Comparison of ENCODE assay signal across 29 cellular contexts in the genomic region with DNA sequence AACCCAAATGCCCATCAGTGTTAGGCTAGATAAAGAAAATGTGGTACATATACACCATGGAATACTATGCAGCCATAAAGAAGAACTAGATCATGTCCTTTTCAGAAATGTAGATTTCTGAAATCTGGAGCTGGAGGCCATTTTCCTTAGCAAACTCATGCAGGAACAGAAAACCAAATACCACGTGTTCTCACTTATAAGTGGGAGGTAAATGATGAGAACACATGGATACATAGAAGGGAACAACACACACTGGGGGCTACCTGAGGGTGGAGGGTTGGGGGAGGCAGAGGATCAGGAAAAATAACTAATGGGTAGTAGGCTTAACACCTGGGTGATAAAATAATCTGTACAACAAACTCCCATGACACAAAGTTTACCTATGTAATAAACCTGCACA.
"Had no signal": no experiment of that assay in that cellular context is flagged by ENCODE, and none has a peak within 500 bp of the region (broad histone marks: within the 10 kb centered on the region; RNA-seq: fewer than 3 reads in every experiment).

No MANE protein-coding gene starts in this region.

- H3K4me3 Mint-ChIP-seq: dendritic cell treated with granulocyte-macrophage colony-stimulating factor and Interleukin-4, amounts not matched to agents 40 ng/mL and 50 ng/mL, for 4 days; effector memory CD8-positive, alpha-beta T cell; endodermal cell had no signal

- FAIRE-seq: colon, endometrium, endothelial cell of umbilical vein, frontal cortex had no signal

- H3K27ac ChIP-seq: colonic mucosa, coronary artery, dorsolateral prefrontal cortex, epithelial cell of prostate, esophagus muscularis mucosa, esophagus squamous epithelium, foreskin keratinocyte, gastrocnemius medialis, gastroesophageal sphincter, heart left ventricle, heart right ventricle had no signal

- H3K9me3 Mint-ChIP-seq: endodermal cell had no signal

- H3K27me3 ChIP-seq: colonic mucosa, gastrocnemius medialis, gastroesophageal sphincter had no signal

- ATAC-seq: effector memory CD8-positive, alpha-beta T cell; esophagus mucosa; foreskin keratinocyte; gastrocnemius medialis; gastroesophageal sphincter; heart left ventricle; heart right ventricle had no signal

- DNase-seq: colonic mucosa; cortex of kidney; dermis blood vessel endothelial cell; dorsolateral prefrontal cortex; effector CD4-positive, alpha-beta T cell; effector CD8-positive, alpha-beta T cell; effector memory CD4-positive, alpha-beta T cell; effector memory CD8-positive, alpha-beta T cell; endodermal cell; erythroblast; esophagus squamous epithelium; foreskin fibroblast; foreskin keratinocyte; foreskin melanocyte; gastrocnemius medialis; glutamatergic neuron; head of caudate nucleus; heart left ventricle; heart right ventricle had no signal

- H3K9me3 ChIP-seq: colonic mucosa, esophagus squamous epithelium, gastrocnemius medialis, gastroesophageal sphincter had no signal

- H3K27ac Mint-ChIP-seq: dendritic cell treated with granulocyte-macrophage colony-stimulating factor and Interleukin-4, amounts not matched to agents 40 ng/mL and 50 ng/mL, for 4 days; effector memory CD8-positive, alpha-beta T cell; endodermal cell had no signal

- H3K36me3 ChIP-seq: colonic mucosa, esophagus muscularis mucosa, esophagus squamous epithelium, gastrocnemius medialis, gastroesophageal sphincter, heart left ventricle, heart right ventricle had no signal

- H3K4me3 ChIP-seq: colonic mucosa, coronary artery, esophagus muscularis mucosa, esophagus squamous epithelium, gastrocnemius medialis, gastroesophageal sphincter, heart left ventricle, heart right ventricle had no signal

- H3K4me1 Mint-ChIP-seq: endodermal cell had no signal

- H3K4me1 ChIP-seq: colonic mucosa, esophagus muscularis mucosa, esophagus squamous epithelium, foreskin keratinocyte, gastrocnemius medialis, gastroesophageal sphincter, heart left ventricle, heart right ventricle had no signal
